Comparison of ENCODE assay signal across 18 cellular contexts in genomic region chr21:38492002-38492401, GRCh38. TPM values are rescaled to one million over a fixed set of nuclear protein-coding genes. Genes with fewer than 3 reads are reported as not detected.
DNase-seq lines count a peak whose midpoint lies in the region; ATAC-seq and TF ChIP-seq lines count a peak whose summit lies in the region.
"Had no signal": no experiment of that assay in that cellular context is flagged by ENCODE, and none has a peak within 500 bp of the region (broad histone marks: within the 10 kb centered on the region; RNA-seq: fewer than 3 reads in every experiment).

No MANE protein-coding gene starts in this region.

- no peak overlapping the region for H3K9ac ChIP-seq in neuronal stem cell (ENCODE audit: low read depth, low read length, poor library complexity)

- no peak overlapping the region for H4K91ac ChIP-seq in neuronal stem cell (ENCODE audit: low read depth, low read length, poor library complexity)

- H3K9me3 ChIP-seq in left ventricle myocardium inferior (replicated peaks), result no peaks in the 10 kb centered on the region
- no peaks in the 10 kb centered on the region for H3K9me3 ChIP-seq in heart right ventricle
- H3K9me3 ChIP-seq in gastrocnemius medialis, result no peaks in the 10 kb centered on the region
- peaks cover 0 to 3% of the 10 kb centered on the region in 2 donors for H3K9me3 ChIP-seq in neuronal stem cell (replicated peaks in 1 of 2; ENCODE audit: control insufficient read depth in 2 of 2, insufficient read depth in 1 of 2, low read depth in 1 of 2, low read length in 2 of 2)
- H3K9me3 ChIP-seq: Caco-2 had no signal

- H2BK5ac ChIP-seq in neuronal stem cell (ENCODE audit: low read length), result no peak overlapping the region

- H3K4me2 ChIP-seq in neuronal stem cell (ENCODE audit: insufficient read depth, low read length, poor library complexity, severe bottlenecking), result no peak overlapping the region

- H3K79me1 ChIP-seq in neuronal stem cell (ENCODE audit: low read depth, low read length), result no peaks in the 10 kb centered on the region

- 48 to 55% methylated on average over 3 of the region's 3 CpGs for WGBS in heart right ventricle, 2 donors
- WGBS in neuronal stem cell (ENCODE audit: extremely low coverage in 2 of 2, insufficient read length in 2 of 2, insufficient replicate concordance in 1 of 2), 2 donors, result no CpG with 5 or more reads among the region's 3 CpGs

- TF ChIP-seq CTCF in left ventricle myocardium inferior (IDR thresholded peaks at IDR 0.05; ENCODE audit: borderline replicate concordance), result no peak
- TF ChIP-seq CTCF in heart right ventricle (IDR thresholded peaks at IDR 0.05), result no peak
- no peak for TF ChIP-seq CTCF in coronary artery (IDR thresholded peaks at IDR 0.05)
- no peak for TF ChIP-seq CTCF in gastrocnemius medialis (IDR thresholded peaks at IDR 0.05 in 4 of 5, conservative IDR thresholded peaks at IDR 0.05 in 1 of 5)

- H3K23ac ChIP-seq in neuronal stem cell (ENCODE audit: low read depth, low read length, poor library complexity), result no peak overlapping the region

- DNase-seq in left ventricle myocardium inferior (no peak), heart right ventricle (no peak), coronary artery (ENCODE audit: low spot score) (no peak), gastrocnemius medialis (no peak), NCI-H1417 treated with DMSO at 0.1 percent for 48 hours (lab: John Stamatoyannopoulos, UW) (no peak), neuronal stem cell (ENCODE audit: low spot score) (no peak), head of caudate nucleus (no peak)
- DNase-seq: Caco-2; DMS53; H9; NCI-H1436 treated with DMSO at 0.1 percent for 48 hours; NCI-H2081 treated with DMSO at 0.1 percent for 48 hours; NCI-H2227 treated with DMSO at 0.1 percent for 48 hours; NCI-H524 treated with DMSO at 0.1 percent for 48 hours; NK-92 treated with Interleukin-12 subunit alpha and Interleukin-12 subunit beta, amount 100 ng/mL, for 24 hours had no signal

- H3K36me3 ChIP-seq in left ventricle myocardium inferior, result no peaks in the 10 kb centered on the region
- H3K36me3 ChIP-seq in heart right ventricle, result no peaks in the 10 kb centered on the region
- no peaks in the 10 kb centered on the region for H3K36me3 ChIP-seq in gastrocnemius medialis
- H3K36me3 ChIP-seq in neuronal stem cell (replicated peaks in 1 of 2; ENCODE audit: control insufficient read depth in 2 of 2, insufficient read depth in 2 of 2, low read length in 2 of 2), result no peaks in the 10 kb centered on the region

- TF ChIP-seq POLR2A in gastrocnemius medialis (IDR thresholded peaks at IDR 0.05), result no peak

- no peak overlapping the region for H2BK12ac ChIP-seq in neuronal stem cell (ENCODE audit: low read length)

- in situ Hi-C loops in gastrocnemius medialis (cut with MboI; ENCODE audit: low sequenced_read_pairs in 4 of 4), result no loop called here

- no peak overlapping the region for H3K4me3 ChIP-seq in left ventricle myocardium inferior
- H3K4me3 ChIP-seq in heart right ventricle, result no peak overlapping the region
- H3K4me3 ChIP-seq in coronary artery, result no peak overlapping the region
- H3K4me3 ChIP-seq in gastrocnemius medialis, result no peak overlapping the region
- H3K4me3 ChIP-seq in neuronal stem cell (ENCODE audit: low read length in 2 of 2), result no peak overlapping the region
- H3K4me3 ChIP-seq: SK-N-MC had no signal

- H2AFZ ChIP-seq in neuronal stem cell (ENCODE audit: low read length), result no peak overlapping the region

- no peak overlapping the region for H2AK5ac ChIP-seq in neuronal stem cell (ENCODE audit: low read depth, low read length)

- H3K27ac ChIP-seq in left ventricle myocardium inferior (replicated peaks) (peak overlapping the region; percentile 45), heart right ventricle (peak overlapping the region in 5 of 10 donors; percentile 9 to 72 (median 28)), coronary artery (peak overlapping the region; percentile 44 to 63), gastrocnemius medialis (peak overlapping the region; percentile 38 to 81 (median 72)), neuronal stem cell (replicated peaks; ENCODE audit: low read length) (no peak overlapping the region)
- H3K27ac ChIP-seq: SK-N-MC had no signal

- H4K8ac ChIP-seq in neuronal stem cell (ENCODE audit: low read depth, low read length), result no peak overlapping the region

- H3K14ac ChIP-seq in neuronal stem cell (ENCODE audit: low read length), result no peak overlapping the region

- peaks cover 76% of the 10 kb centered on the region for H3K4me1 ChIP-seq in left ventricle myocardium inferior
- peaks cover 0 to 78% (median 49%) of the 10 kb centered on the region in 9 donors for H3K4me1 ChIP-seq in heart right ventricle
- peaks cover 0 to 2% of the 10 kb centered on the region in 2 donors for H3K4me1 ChIP-seq in gastrocnemius medialis
- H3K4me1 ChIP-seq in neuronal stem cell (ENCODE audit: control insufficient read depth in 2 of 2, insufficient read depth in 1 of 2, low read depth in 1 of 2, low read length in 2 of 2), result peaks cover 16 to 22% of the 10 kb centered on the region in 2 donors
- H3K4me1 ChIP-seq: Caco-2 had no signal

- no peaks in the 10 kb centered on the region for H3K27me3 ChIP-seq in left ventricle myocardium inferior (ENCODE audit: low read depth)
- no peaks in the 10 kb centered on the region for H3K27me3 ChIP-seq in heart right ventricle
- H3K27me3 ChIP-seq in gastrocnemius medialis, result no peaks in the 10 kb centered on the region
- H3K27me3 ChIP-seq in neuronal stem cell (ENCODE audit: control insufficient read depth in 3 of 3, insufficient read depth in 3 of 3, low read depth in 1 of 3, low read length in 3 of 3), result no peaks in the 10 kb centered on the region

- no peak overlapping the region for H2BK120ac ChIP-seq in neuronal stem cell (ENCODE audit: low read depth, low read length)

- no peak overlapping the region for H2BK15ac ChIP-seq in neuronal stem cell (ENCODE audit: low read length)

- H3K18ac ChIP-seq in neuronal stem cell (ENCODE audit: low read length), result no peak overlapping the region

- ATAC-seq in heart right ventricle, result no peak
- ATAC-seq in gastrocnemius medialis, result no peak
- ATAC-seq in GM18520 (IDR thresholded peaks at IDR 0.05; ENCODE audit: unreplicated experiment), result no peak

- H3K4ac ChIP-seq in neuronal stem cell (ENCODE audit: low read length), result no peak overlapping the region

- intact Hi-C loops in left ventricle myocardium inferior (cut with micrococcal nuclease), result no loop called here
- intact Hi-C loops in heart right ventricle (cut with DNase I), result loop anchor here in 2 of 10 donors (10.0 kb wide), 1 partner anchor 87 kb away; no protein-coding TSS in a partner anchor
- intact Hi-C loops in gastrocnemius medialis (cut with DNase I; ENCODE audit: low total_unique reads), result no loop called here
- intact Hi-C loops in head of caudate nucleus (cut with DNase I), result no loop called here

RNA-seq across cellular contexts. Expression of gene ERG, which starts 6.3 kb away (rescaled TPM):
- 17.3 TPM for total RNA-seq in left ventricle myocardium inferior
- total RNA-seq in heart right ventricle, result 10 to 100 TPM; 10.7 to 30.5 (median 16.5) TPM
- 10 to 100 TPM in 1 of 2 donors, 1 to 10 TPM in 1; 9.5 to 10.2 TPM for polyA plus RNA-seq in heart right ventricle
- 1 to 10 TPM; 4.6 to 7.0 (median 5.1) TPM for total RNA-seq in gastrocnemius medialis
- polyA plus RNA-seq in neuronal stem cell (2013, experiment 1 of 2), result not detected
- 0.04 TPM for polyA plus RNA-seq in neuronal stem cell (2013, experiment 2 of 2)
- total RNA-seq: Caco-2 had no signal
- polyA plus RNA-seq: IgD-negative memory B cell had no signal
